9 cellular contexts compared by ENCODE assay signal in genomic region chr1:226526801-226527595, GRCh38. TPM values are rescaled to one million over a fixed set of nuclear protein-coding genes. Genes with fewer than 3 reads are reported as not detected.
DNase-seq lines count a peak whose midpoint lies in the region; ATAC-seq and TF ChIP-seq lines count a peak whose summit lies in the region.
"Had no signal": no experiment of that assay in that cellular context is flagged by ENCODE, and none has a peak within 500 bp of the region (broad histone marks: within the 10 kb centered on the region; RNA-seq: fewer than 3 reads in every experiment).

No MANE protein-coding gene starts in this region.

- no peaks in the 10 kb centered on the region for H3K4me1 Mint-ChIP-seq in natural killer cell treated with Interleukin-12 subunit alpha and Interleukin-12 subunit beta and Interleukin-15 and Interleukin-18, amount 100 ng/mL, for 72 hours (ENCODE audit: low read depth in 2 of 2)
- no peaks in the 10 kb centered on the region for H3K4me1 Mint-ChIP-seq in stimulated activated memory B cell treated with anti-CD40 and anti-IgM and Interleukin-4, amounts not matched to agents 10 μg/mL and 1 μg/mL and 100 μg/mL, for 72 hours

- H3K27ac ChIP-seq in esophagus muscularis mucosa (replicated peaks in 1 of 4) (peak overlapping the region in 2 of 4 donors; percentile 33 to 35), parathyroid adenoma (no peak overlapping the region)

- no peaks in the 10 kb centered on the region for H3K9me3 Mint-ChIP-seq in natural killer cell treated with Interleukin-12 subunit alpha and Interleukin-12 subunit beta and Interleukin-15 and Interleukin-18, amount 100 ng/mL, for 72 hours
- H3K9me3 Mint-ChIP-seq in stimulated activated memory B cell treated with anti-CD40 and anti-IgM and Interleukin-4, amounts not matched to agents 10 μg/mL and 1 μg/mL and 100 μg/mL, for 72 hours, result no peaks in the 10 kb centered on the region

- peaks cover 14 to 37% of the 10 kb centered on the region in 2 donors for H3K27me3 Mint-ChIP-seq in natural killer cell treated with Interleukin-12 subunit alpha and Interleukin-12 subunit beta and Interleukin-15 and Interleukin-18, amount 100 ng/mL, for 72 hours
- peaks cover 18% of the 10 kb centered on the region for H3K27me3 Mint-ChIP-seq in stimulated activated memory B cell treated with anti-CD40 and anti-IgM and Interleukin-4, amounts not matched to agents 10 μg/mL and 1 μg/mL and 100 μg/mL, for 72 hours

- peak overlapping the region; percentile 6 for H3K4me2 ChIP-seq in parathyroid adenoma (ENCODE audit: low read length)

- DNase-seq in GM06990 (ENCODE audit: extremely low read depth, insufficient read length) (no peak), esophagus muscularis mucosa (ENCODE audit: extremely low spot score) (no peak), glomerular visceral epithelial cell (ENCODE audit: extremely low spot score) (no peak)
- no peak for DNase-seq in natural killer cell treated with Interleukin-12 subunit alpha and Interleukin-12 subunit beta and Interleukin-15 and Interleukin-18, amount 100 ng/mL, for 72 hours (ENCODE audit: low spot score)
- DNase-seq: stimulated activated CD4-positive, alpha-beta T cell treated with anti-CD3 and anti-CD28 coated beads, Interleukin-4, amount 100 ng/mL, for 24 hours had no signal

- H3K36me3 Mint-ChIP-seq in natural killer cell treated with Interleukin-12 subunit alpha and Interleukin-12 subunit beta and Interleukin-15 and Interleukin-18, amount 100 ng/mL, for 72 hours, result no peaks in the 10 kb centered on the region
- no peaks in the 10 kb centered on the region for H3K36me3 Mint-ChIP-seq in stimulated activated memory B cell treated with anti-CD40 and anti-IgM and Interleukin-4, amounts not matched to agents 10 μg/mL and 1 μg/mL and 100 μg/mL, for 72 hours

- no peak for TF ChIP-seq EP300 in esophagus muscularis mucosa (IDR thresholded peaks at IDR 0.05)

- H3K4me1 ChIP-seq in esophagus muscularis mucosa (peaks cover 0 to 14% (median 12%) of the 10 kb centered on the region in 4 donors), parathyroid adenoma (no peaks in the 10 kb centered on the region)

- no peaks in the 10 kb centered on the region for H3K36me3 ChIP-seq in GM06990 (ENCODE audit: control insufficient read depth, insufficient read depth, low read length)
- no peaks in the 10 kb centered on the region for H3K36me3 ChIP-seq in esophagus muscularis mucosa
- no peaks in the 10 kb centered on the region for H3K36me3 ChIP-seq in parathyroid adenoma (ENCODE audit: control insufficient read depth, insufficient read depth, low read length)

- H3K9me3 ChIP-seq in esophagus muscularis mucosa, result peaks cover 0 to 5% (median 0%) of the 10 kb centered on the region in 4 donors
- no peaks in the 10 kb centered on the region for H3K9me3 ChIP-seq in parathyroid adenoma (ENCODE audit: control insufficient read depth, low read length)

- no peaks in the 10 kb centered on the region for H3K79me2 ChIP-seq in parathyroid adenoma

- TF ChIP-seq CTCF in GM06990 (IDR thresholded peaks at IDR 0.05; ENCODE audit: insufficient read depth, low read length, poor library complexity, severe bottlenecking) (no peak), esophagus muscularis mucosa (IDR thresholded peaks at IDR 0.05) (no peak), parathyroid adenoma (IDR thresholded peaks at IDR 0.05) (no peak)

- WGBS in esophagus muscularis mucosa, result 68% methylated on average over 18 of the region's 21 CpGs

- no peak overlapping the region for H3K27ac Mint-ChIP-seq in natural killer cell treated with Interleukin-12 subunit alpha and Interleukin-12 subunit beta and Interleukin-15 and Interleukin-18, amount 100 ng/mL, for 72 hours
- no peak overlapping the region for H3K27ac Mint-ChIP-seq in stimulated activated memory B cell treated with anti-CD40 and anti-IgM and Interleukin-4, amounts not matched to agents 10 μg/mL and 1 μg/mL and 100 μg/mL, for 72 hours

- intact Hi-C loops in esophagus muscularis mucosa (cut with DNase I), result no loop called here

- no peak overlapping the region for H3K9ac ChIP-seq in parathyroid adenoma

- H3K4me3 ChIP-seq in GM06990 (replicated peaks; ENCODE audit: low read depth, low read length), result 0 out of 2 replicates have a peak overlapping the region, but pooled peaks have one; percentile 10
- peak overlapping the region; percentile 30 to 39 (median 36) for H3K4me3 ChIP-seq in esophagus muscularis mucosa
- H3K4me3 ChIP-seq in parathyroid adenoma (ENCODE audit: low read depth, low read length), result no peak overlapping the region

- no peak overlapping the region for H3K4me3 Mint-ChIP-seq in natural killer cell treated with Interleukin-12 subunit alpha and Interleukin-12 subunit beta and Interleukin-15 and Interleukin-18, amount 100 ng/mL, for 72 hours
- no peak overlapping the region for H3K4me3 Mint-ChIP-seq in stimulated activated memory B cell treated with anti-CD40 and anti-IgM and Interleukin-4, amounts not matched to agents 10 μg/mL and 1 μg/mL and 100 μg/mL, for 72 hours

- TF ChIP-seq POLR2A in esophagus muscularis mucosa (IDR thresholded peaks at IDR 0.05; ENCODE audit: low read depth), result no peak

- no peak for ATAC-seq in GM18511 (IDR thresholded peaks at IDR 0.05; ENCODE audit: unreplicated experiment)
- no peak for ATAC-seq in natural killer cell treated with Interleukin-12 subunit alpha and Interleukin-12 subunit beta and Interleukin-15 and Interleukin-18, amount 100 ng/mL, for 72 hours
- ATAC-seq in stimulated activated memory B cell treated with anti-CD40 and anti-IgM and Interleukin-4, amounts not matched to agents 10 μg/mL and 1 μg/mL and 100 μg/mL, for 72 hours, result no peak

- peaks cover 3% of the 10 kb centered on the region for H3K27me3 ChIP-seq in GM06990 (replicated peaks; ENCODE audit: control insufficient read depth, insufficient read depth, low read length)
- no peaks in the 10 kb centered on the region for H3K27me3 ChIP-seq in esophagus muscularis mucosa
- no peaks in the 10 kb centered on the region for H3K27me3 ChIP-seq in parathyroid adenoma (ENCODE audit: control insufficient read depth, insufficient read depth, low read length)

- H2AFZ ChIP-seq in parathyroid adenoma, result no peak overlapping the region

TF ChIP-seq in PFSK-1, 5 proteins besides CTCF, POLR2A, EP300 and RAD21:
- TF ChIP-seq SIN3A (IDR thresholded peaks at IDR 0.05; ENCODE audit: borderline replicate concordance, insufficient read depth, low read length), result no peak
- peak; percentile 35; the same call in 1 of the 2 replicates for TF ChIP-seq POLR2AphosphoS5 (IDR thresholded peaks at IDR 0.05; ENCODE audit: low read depth, low read length)

RNA-seq across cellular contexts. Expression of gene STUM, which starts 21.6 kb away (rescaled TPM):
- not detected for polyA plus RNA-seq in PFSK-1 (2012; ENCODE audit: insufficient read length, low read depth)
- total RNA-seq in esophagus muscularis mucosa, result 1 to 10 TPM; 3.1 to 7.6 (median 6.3) TPM
- not detected for total RNA-seq in natural killer cell treated with Interleukin-12 subunit alpha and Interleukin-12 subunit beta and Interleukin-15 and Interleukin-18, amount 100 ng/mL, for 72 hours

Comparison
In these comparisons a context has a peak if more than half of its experiments do, and no peak if none do; other contexts are left out.
1. RNA of gene STUM, which starts 21.6 kb away (total RNA-seq): 3.1 to 7.6 TPM in esophagus muscularis mucosa; not detected in natural killer cell treated with Interleukin-12 subunit alpha and Interleukin-12 subunit beta and Interleukin-15 and Interleukin-18, amount 100 ng/mL, for 72 hours; every median in the first group is over 4 times any median in the second.